In the genomic region with DNA sequence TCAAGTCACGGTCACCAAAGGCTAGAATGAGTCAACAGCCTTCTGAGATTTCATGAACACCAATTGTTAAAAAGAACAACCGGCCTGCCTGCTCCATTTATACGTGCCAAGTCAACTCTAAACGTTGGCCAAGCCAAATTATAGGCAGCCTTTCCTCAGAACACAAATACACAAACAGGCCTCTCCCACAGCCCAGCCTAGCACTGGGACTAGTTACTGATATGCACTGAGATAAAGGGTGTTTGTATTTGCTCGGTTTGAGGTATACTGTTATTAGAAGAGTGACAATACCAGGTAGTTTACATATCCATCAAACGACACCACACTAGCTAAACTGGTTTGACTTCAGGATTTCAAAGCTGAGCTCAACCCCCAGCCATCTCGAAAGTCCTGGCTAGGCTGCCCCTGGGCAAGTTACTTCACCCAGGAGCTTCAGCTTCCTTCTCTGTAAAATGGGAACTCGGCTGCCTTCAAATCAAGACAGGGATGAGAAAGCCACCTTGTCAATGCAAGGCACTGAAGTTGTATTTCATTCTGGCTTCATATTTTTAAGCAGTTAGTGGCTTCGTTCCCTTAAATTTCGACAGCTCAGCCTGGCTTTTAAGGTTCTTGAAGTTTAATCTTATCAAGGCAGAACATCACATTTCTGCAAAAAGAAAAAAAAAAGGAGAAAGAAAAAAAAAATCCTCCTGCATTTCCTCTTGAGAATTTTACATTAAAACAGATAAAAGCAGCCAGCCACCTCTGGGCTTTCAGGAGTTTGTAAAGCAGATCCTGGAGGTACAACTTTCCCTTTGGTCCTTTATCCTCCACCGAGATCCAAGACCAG, we compare ENCODE assay signal across 9 cellular contexts. TPM values are rescaled to one million over a fixed set of nuclear protein-coding genes. Genes with fewer than 3 reads are reported as not detected.
DNase-seq lines count a peak whose midpoint lies in the region; ATAC-seq and TF ChIP-seq lines count a peak whose summit lies in the region.
"Had no signal": no experiment of that assay in that cellular context is flagged by ENCODE, and none has a peak within 500 bp of the region (broad histone marks: within the 10 kb centered on the region; RNA-seq: fewer than 3 reads in every experiment).

No MANE protein-coding gene starts in this region.

- no peak overlapping the region for H3K9ac ChIP-seq in iPS-15b (ENCODE audit: low read depth, low read length)

- peaks cover 65% of the 10 kb centered on the region for H3K36me3 Mint-ChIP-seq in activated CD4-positive, alpha-beta T cell treated with anti-CD3 and anti-CD28 coated beads, Interleukin-2, amount 10 ng/mL, durations not matched to agents 7 days and 5 days (ENCODE audit: low read depth)

- peak overlapping the region; percentile 55 for H3K4me3 Mint-ChIP-seq in activated CD4-positive, alpha-beta T cell treated with anti-CD3 and anti-CD28 coated beads, Interleukin-2, amount 10 ng/mL, durations not matched to agents 7 days and 5 days

- DNase-seq in activated CD4-positive, alpha-beta T cell treated with anti-CD3 and anti-CD28 coated beads, Interleukin-2, amount 10 ng/mL, durations not matched to agents 7 days and 5 days: no peak
- no peak for DNase-seq in activated CD4-positive, alpha-beta T cell treated with anti-CD3 and anti-CD28 coated beads for 1 hour
- DNase-seq in thoracic aorta (ENCODE audit: low spot score) (no peak), ureter (ENCODE audit: low spot score) (no peak), occipital lobe (lab: John Stamatoyannopoulos, UW) (no peak)
- no peak for DNase-seq in activated effector memory CD4-positive, alpha-beta T cell treated with Interleukin-2 at 50 U/mL for 16 hours
- DNase-seq: EL had no signal

- no peaks in the 10 kb centered on the region for H3K27me3 Mint-ChIP-seq in activated CD4-positive, alpha-beta T cell treated with anti-CD3 and anti-CD28 coated beads, Interleukin-2, amount 10 ng/mL, durations not matched to agents 7 days and 5 days

- H3K4me1 Mint-ChIP-seq in activated CD4-positive, alpha-beta T cell treated with anti-CD3 and anti-CD28 coated beads, Interleukin-2, amount 10 ng/mL, durations not matched to agents 7 days and 5 days: peaks cover 66% of the 10 kb centered on the region

- H3K9me3 ChIP-seq in iPS-15b (ENCODE audit: control insufficient read depth, insufficient read depth, low read length): no peaks in the 10 kb centered on the region
- no peaks in the 10 kb centered on the region for H3K9me3 ChIP-seq in thoracic aorta

- H3K4me1 ChIP-seq in iPS-15b (ENCODE audit: control insufficient read depth, insufficient read depth, low read length): peaks cover 49% of the 10 kb centered on the region
- peaks cover 24 to 57% of the 10 kb centered on the region in 2 donors for H3K4me1 ChIP-seq in thoracic aorta (ENCODE audit: control insufficient read depth in 1 of 2, low read depth in 2 of 2)

- H3K4me3 ChIP-seq in WI38 (ENCODE audit: low read depth, low read length) (0 out of 2 replicates have a peak overlapping the region, but pooled peaks have one; percentile 6), iPS-15b (ENCODE audit: low read depth, low read length) (peak overlapping the region; percentile 36), thoracic aorta (peak overlapping the region; percentile 20)

- ATAC-seq in thoracic aorta (ENCODE audit: insufficient number of reproducible peaks, low FRiP score, low read depth): no peak

- POLR2A ChIA-PET in activated CD4-positive, alpha-beta T cell treated with anti-CD3 and anti-CD28 coated beads, Interleukin-2, amount 10 ng/mL, durations not matched to agents 7 days and 5 days (lab: Charles Lee): no interaction called here

- no peak overlapping the region for H3K27ac Mint-ChIP-seq in activated CD4-positive, alpha-beta T cell treated with anti-CD3 and anti-CD28 coated beads, Interleukin-2, amount 10 ng/mL, durations not matched to agents 7 days and 5 days

- peaks cover 5% of the 10 kb centered on the region for H3K36me3 ChIP-seq in iPS-15b (ENCODE audit: control insufficient read depth, insufficient read depth, low read length)
- peaks cover 14% of the 10 kb centered on the region for H3K36me3 ChIP-seq in thoracic aorta

- no peak for TF ChIP-seq CTCF in WI38 (IDR thresholded peaks at IDR 0.05; ENCODE audit: low read depth, low read length)
- no peak for TF ChIP-seq CTCF in thoracic aorta (IDR thresholded peaks at IDR 0.05)

- CTCF ChIA-PET in activated CD4-positive, alpha-beta T cell treated with anti-CD3 and anti-CD28 coated beads, Interleukin-2, amount 10 ng/mL, durations not matched to agents 7 days and 5 days (lab: Charles Lee): interaction anchor here (0.6 to 1.5 kb wide), 6 partner anchors 11 to 380 kb away, joined by 3 to 6 read pairs (median 4); no protein-coding TSS in a partner anchor

- peak overlapping the region in 1 of 2 donors; percentile 8 for H3K27ac ChIP-seq in thoracic aorta

- H3K27me3 ChIP-seq in iPS-15b (ENCODE audit: control insufficient read depth, insufficient read depth, low read length) (no peaks in the 10 kb centered on the region), thoracic aorta (replicated peaks; ENCODE audit: insufficient read depth) (no peaks in the 10 kb centered on the region)

- H3K9me3 Mint-ChIP-seq in activated CD4-positive, alpha-beta T cell treated with anti-CD3 and anti-CD28 coated beads, Interleukin-2, amount 10 ng/mL, durations not matched to agents 7 days and 5 days: no peaks in the 10 kb centered on the region

RNA-seq across cellular contexts. Expression of a gene that starts 4.0 kb away (rescaled TPM):
- total RNA-seq in activated CD4-positive, alpha-beta T cell treated with anti-CD3 and anti-CD28 coated beads, Interleukin-2, amount 10 ng/mL, durations not matched to agents 7 days and 5 days: 10 to 100 TPM; 66.6 to 82.3 TPM
- total RNA-seq in thoracic aorta (100 to 1,000 TPM in 1 of 2 donors, 10 to 100 TPM in 1; 78.3 to 124 TPM), ureter (37.8 TPM), occipital lobe (79.4 TPM)
